Comparison of ENCODE assay signal across 13 cellular contexts in the genomic region with DNA sequence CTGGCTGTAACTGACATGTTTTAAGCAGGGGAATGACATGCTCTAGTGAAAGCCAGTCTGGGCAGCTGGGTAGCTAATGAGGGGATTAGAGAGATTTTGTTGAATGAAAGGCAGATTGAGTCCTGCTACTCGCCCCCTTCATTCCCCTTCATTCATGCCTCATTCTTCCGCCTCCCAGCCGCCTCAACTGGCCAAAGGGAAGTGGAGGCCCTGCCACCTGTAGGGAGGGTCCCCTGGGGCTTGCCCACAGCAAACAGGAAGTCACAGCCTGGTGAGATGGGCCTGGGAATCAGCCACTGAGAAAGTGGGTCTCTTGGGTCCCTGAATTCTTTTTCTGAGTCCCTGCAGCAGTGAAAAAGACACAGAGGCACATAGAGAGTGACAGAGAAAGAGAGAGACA. TPM values are rescaled to one million over a fixed set of nuclear protein-coding genes. Genes with fewer than 3 reads are reported as not detected.
A peak's percentile ranks its signal among the peaks of the same experiment; 100 is the strongest.
DNase-seq lines count a peak whose midpoint lies in the region; ATAC-seq and TF ChIP-seq lines count a peak whose summit lies in the region.
"Had no signal": no experiment of that assay in that cellular context is flagged by ENCODE, and none has a peak within 500 bp of the region (broad histone marks: within the 10 kb centered on the region; RNA-seq: fewer than 3 reads in every experiment).

No MANE protein-coding gene starts in this region.

- H3K4me3 ChIP-seq in BLaER1 (peak overlapping the region; percentile 93), BE2C (ENCODE audit: low read depth, low read length) (no peak overlapping the region), thyroid gland (replicated peaks in 1 of 3) (no peak overlapping the region)
- H3K4me3 ChIP-seq: gastroesophageal sphincter had no signal

- DNase-seq in NCI-H524 (lab: John Stamatoyannopoulos, UW) (peak; percentile 86 to 92), ecto neural progenitor cell (ENCODE audit: low spot score) (peak; percentile 65), BE2C (no peak), thyroid gland (no peak), KG1 (lab: John Stamatoyannopoulos, UW) (no peak)
- DNase-seq: COR-L47; MM.1S; stimulated activated CD4-positive, alpha-beta T cell treated with anti-CD3 and anti-CD28 coated beads, Interleukin-12 subunit alpha, Interleukin-12 subunit beta, amount 100 ng/mL, for 4 hours; substantia nigra had no signal

- H3K9me3 ChIP-seq in BLaER1, result no peaks in the 10 kb centered on the region
- H3K9me3 ChIP-seq in BE2C, result no peaks in the 10 kb centered on the region
- no peaks in the 10 kb centered on the region for H3K9me3 ChIP-seq in thyroid gland
- H3K9me3 ChIP-seq: gastroesophageal sphincter had no signal

- H3K9ac ChIP-seq in BLaER1, result peak overlapping the region; percentile 99

- WGBS in thyroid gland, 2 donors, result 80% methylated on average over 3 of the region's 3 CpGs

- H3K36me3 ChIP-seq in BLaER1 (peaks cover 27% of the 10 kb centered on the region), BE2C (no peaks in the 10 kb centered on the region), thyroid gland (no peaks in the 10 kb centered on the region)
- H3K36me3 ChIP-seq: gastroesophageal sphincter had no signal

- H3K4me1 ChIP-seq in BLaER1 (peaks cover 84% of the 10 kb centered on the region), BE2C (no peaks in the 10 kb centered on the region), thyroid gland (no peaks in the 10 kb centered on the region)

- intact Hi-C loops in thyroid gland (cut with DNase I), result no loop called here

- no peak for ATAC-seq in GM18520 (IDR thresholded peaks at IDR 0.05; ENCODE audit: unreplicated experiment)
- ATAC-seq: gastroesophageal sphincter had no signal

- peak overlapping the region; percentile 99 for H3K4me2 ChIP-seq in BLaER1

- TF ChIP-seq CTCF in BE2C (IDR thresholded peaks at IDR 0.05; ENCODE audit: low read depth, low read length) (no peak), thyroid gland (IDR thresholded peaks at IDR 0.05) (no peak)

- peak; percentile 27 for TF ChIP-seq POLR2A in GM18526 (IDR thresholded peaks at IDR 0.05; ENCODE audit: extremely low read depth, insufficient read length)
- no peak for TF ChIP-seq POLR2A in thyroid gland (IDR thresholded peaks at IDR 0.05)

- H3K27me3 ChIP-seq in BLaER1, result no peaks in the 10 kb centered on the region
- H3K27me3 ChIP-seq in BE2C, result no peaks in the 10 kb centered on the region
- H3K27me3 ChIP-seq in thyroid gland, result no peaks in the 10 kb centered on the region
- H3K27me3 ChIP-seq: gastroesophageal sphincter had no signal

- H3K27ac ChIP-seq in BLaER1 (peak overlapping the region; percentile 99), thyroid gland (no peak overlapping the region)
- H3K27ac ChIP-seq: gastroesophageal sphincter had no signal

- H4K20me1 ChIP-seq in BLaER1, result peaks cover 13% of the 10 kb centered on the region

RNA-seq across cellular contexts. Expression of gene CD19, which starts 1.1 kb away (rescaled TPM):
- not detected for polyA plus RNA-seq in BE2C (2012; ENCODE audit: insufficient read depth, insufficient read length, low read depth)
- not detected for total RNA-seq in thyroid gland
- total RNA-seq: gastroesophageal sphincter had no signal

RNA-seq across cellular contexts. Expression of gene RABEP2, which starts 5.6 kb away (rescaled TPM):
- 47.7 TPM for polyA plus RNA-seq in BE2C (2012; ENCODE audit: insufficient read depth, insufficient read length, low read depth)
- total RNA-seq in thyroid gland, result 10 to 100 TPM; 36.7 to 55.8 (median 41.2) TPM

RNA-seq across cellular contexts. Expression of gene NFATC2IP, which starts 20.1 kb away (rescaled TPM):
- 20.0 TPM for polyA plus RNA-seq in BE2C (2012; ENCODE audit: insufficient read depth, insufficient read length, low read depth)
- 10 to 100 TPM; 20.5 to 33.6 (median 28.2) TPM for total RNA-seq in thyroid gland

RNA-seq across cellular contexts. Expression of gene SPNS1, which starts 43.9 kb away (rescaled TPM):
- 56.8 TPM for polyA plus RNA-seq in BE2C (2012; ENCODE audit: insufficient read depth, insufficient read length, low read depth)
- total RNA-seq in thyroid gland, result 10 to 100 TPM; 16.5 to 24.2 (median 20.6) TPM

RNA-seq across cellular contexts. Expression of gene ATP2A1, which starts 52.4 kb away (rescaled TPM):
- polyA plus RNA-seq in BE2C (2012; ENCODE audit: insufficient read depth, insufficient read length, low read depth), result 2.7 TPM
- total RNA-seq in thyroid gland, result 1 to 10 TPM in 2 of 4 donors, under 1 TPM in 1, not detected in 1; 0.27 to 2.7 (median 2.3) TPM

Comparison
In these comparisons a context has a peak if more than half of its experiments do, and no peak if none do; other contexts are left out.
1. DNase-seq: peak in NCI-H524 (2 of 2) and ecto neural progenitor cell (single experiment); none in BE2C (single experiment), thyroid gland (0 of 2) and KG1 (single experiment).